7 cellular contexts compared by ENCODE assay signal in genomic region chr14:77098470-77099353, GRCh38. TPM values are rescaled to one million over a fixed set of nuclear protein-coding genes. Genes with fewer than 3 reads are reported as not detected.
DNase-seq lines count a peak whose midpoint lies in the region; ATAC-seq, FAIRE-seq and TF ChIP-seq lines count a peak whose summit lies in the region.

No MANE protein-coding gene starts in this region.

- POLR2A ChIA-PET in GM12878 (lab: Charles Lee), result interaction anchor here (0.8 to 6.9 kb wide), 6 partner anchors 9 to 187 kb away, joined by 3 to 68 read pairs (median 4); no protein-coding TSS in a partner anchor

- BruUV-seq in GM12878 (replicated peaks; lab: Mats Ljungman, UMichigan), result no TSS peak

- DNase-seq in GM13977 (ENCODE audit: low spot score) (peak; percentile 23), NT2/D1 (ENCODE audit: low read depth, low spot score) (no peak), GM12878 (ENCODE audit: low read depth, low spot score) (no peak), gastrocnemius medialis (peak; percentile 64 to 92), DMS114 treated with DMSO at 0.1 percent for 48 hours (lab: John Stamatoyannopoulos, UW; ENCODE audit: unreplicated experiment) (no peak)

- 6% methylated on average over 18 of the region's 27 CpGs for WGBS in GM12878 (ENCODE audit: insufficient coverage, insufficient replicate concordance, low lambda C conversion rate, missing lambda C conversion rate)

- H3K36me3 ChIP-seq in NT2/D1 (ENCODE audit: insufficient read depth, insufficient read length, low read length) (peaks cover 4% of the 10 kb centered on the region), GM12878 (ENCODE audit: control insufficient read depth in 2 of 2, insufficient read depth in 2 of 2, low read length in 1 of 2) (no peaks in the 10 kb centered on the region), iPS-15b (ENCODE audit: control insufficient read depth, insufficient read depth, low read length) (no peaks in the 10 kb centered on the region), gastrocnemius medialis (no peaks in the 10 kb centered on the region)

- H2AFZ ChIP-seq in GM12878 (ENCODE audit: control insufficient read depth, low read depth, low read length), result peak overlapping the region; percentile 98

- H3K4me1 ChIP-seq in NT2/D1 (ENCODE audit: insufficient read depth, insufficient read length) (no peaks in the 10 kb centered on the region), GM12878 (ENCODE audit: control insufficient read depth, insufficient read depth, low read length) (peaks cover 17% of the 10 kb centered on the region), iPS-15b (ENCODE audit: control insufficient read depth, insufficient read depth, low read length) (peaks cover 8% of the 10 kb centered on the region), gastrocnemius medialis (peaks cover 62 to 64% of the 10 kb centered on the region in 2 donors)

- intact Hi-C loops in GM12878 (cut with micrococcal nuclease; ENCODE audit: unreplicated experiment) (loop anchor here (1.0 kb wide), 2 partner anchors 17 to 23 kb away; no protein-coding TSS in a partner anchor), gastrocnemius medialis (cut with DNase I; ENCODE audit: low total_unique reads) (loop anchor here (1.0 to 5.0 kb wide), 5 partner anchors 56 to 286 kb away; partner anchors contain the start of genes ANGEL1, IRF2BPL and POMT2)

- SMC1A ChIA-PET in GM12878 (lab: Charles Lee; ENCODE audit: uncharacterized antibody, unreplicated experiment), result interaction anchor here (0.8 to 21.4 kb wide), 14 partner anchors 9 to 228 kb away, joined by 3 to 428 read pairs (median 4); no protein-coding TSS in a partner anchor

- ATAC-seq in GM12878 (peak; percentile 20), gastrocnemius medialis (peak; percentile 51 to 59), GM19397 (IDR thresholded peaks at IDR 0.05; ENCODE audit: unreplicated experiment) (no peak)

- peak overlapping the region; percentile 96 for H3K4me3 ChIP-seq in NT2/D1 (ENCODE audit: insufficient read length, low read depth)
- H3K4me3 ChIP-seq in GM12878, result peak overlapping the region; percentile 83
- H3K4me3 ChIP-seq in iPS-15b (ENCODE audit: low read depth, low read length), result peak overlapping the region; percentile 96
- H3K4me3 ChIP-seq in gastrocnemius medialis, result peak overlapping the region; percentile 71 to 90 (median 85)

- H3K9me3 ChIP-seq in NT2/D1 (ENCODE audit: insufficient read depth, low read length) (no peaks in the 10 kb centered on the region), GM12878 (replicated peaks; ENCODE audit: control insufficient read depth, insufficient read depth, low read length) (no peaks in the 10 kb centered on the region), iPS-15b (ENCODE audit: control insufficient read depth, insufficient read depth, low read length) (no peaks in the 10 kb centered on the region), gastrocnemius medialis (no peaks in the 10 kb centered on the region)

- no peaks in the 10 kb centered on the region for H4K20me1 ChIP-seq in GM12878 (ENCODE audit: control insufficient read depth, insufficient read depth)

- in situ Hi-C loops in GM13977 (cut with MboI; ENCODE audit: low pct_unique_long_range_greater_than_20kb, low sequenced_read_pairs, unreplicated experiment) (no loop called here), GM12878 (cut with MboI) (no loop called here), gastrocnemius medialis (cut with MboI; ENCODE audit: low sequenced_read_pairs in 4 of 4) (loop anchor here in 1 of 4 donors (25.0 kb wide), 1 partner anchor 386 kb away; no protein-coding TSS in a partner anchor)

- peak overlapping the region; percentile 77 for H3K27ac ChIP-seq in GM12878 (ENCODE audit: control insufficient read depth, insufficient read depth)
- peak overlapping the region; percentile 93 to 99 (median 98) for H3K27ac ChIP-seq in gastrocnemius medialis

- H3K27me3 ChIP-seq in NT2/D1 (ENCODE audit: insufficient read depth, insufficient read length) (no peaks in the 10 kb centered on the region), GM12878 (replicated peaks in 1 of 2; ENCODE audit: control insufficient read depth in 2 of 2, insufficient read depth in 2 of 2, low read length in 1 of 2) (no peaks in the 10 kb centered on the region), iPS-15b (ENCODE audit: control insufficient read depth, insufficient read depth, low read length) (no peaks in the 10 kb centered on the region), gastrocnemius medialis (no peaks in the 10 kb centered on the region)

- RAD21 ChIA-PET in GM12878 (lab: Charles Lee; ENCODE audit: unreplicated experiment), result interaction anchor here (0.7 to 13.8 kb wide), 15 partner anchors 14 to 387 kb away, joined by 3 to 199 read pairs (median 4); no protein-coding TSS in a partner anchor

- peaks cover 10% of the 10 kb centered on the region for H3K79me2 ChIP-seq in GM12878 (ENCODE audit: control insufficient read depth, insufficient read depth, low read length)

- peak overlapping the region; percentile 67 for H3K4me2 ChIP-seq in GM12878 (ENCODE audit: control insufficient read depth, insufficient read depth)

- TF ChIP-seq POLR2A in GM12878 (IDR thresholded peaks at IDR 0.05; ENCODE audit: low read depth, low read length), result no peak
- peak; percentile 40 to 54 for TF ChIP-seq POLR2A in gastrocnemius medialis (IDR thresholded peaks at IDR 0.05)

- no peak for TF ChIP-seq EP300 in GM12878 (IDR thresholded peaks at IDR 0.05; ENCODE audit: borderline replicate concordance in 1 of 2, control insufficient read depth in 1 of 2, low read depth in 2 of 2, low read length in 2 of 2)

- H3K9ac ChIP-seq in NT2/D1 (ENCODE audit: insufficient read length, low read depth) (peak overlapping the region; percentile 97), GM12878 (ENCODE audit: control insufficient read depth, insufficient read depth, low read length) (peak overlapping the region; percentile 89), iPS-15b (ENCODE audit: low read depth, low read length) (peak overlapping the region; percentile 90)

- FAIRE-seq in GM12878 (lab: Jason Lieb, UNC), result no peak

- CTCF ChIA-PET in GM12878 (lab: Yijun Ruan, JAX), result interaction anchor here (0.6 to 21.9 kb wide), 17 partner anchors 11 to 454 kb away, joined by 3 to 445 read pairs (median 4); partner anchors contain the start of genes SAMD15 and TMED8

- TF ChIP-seq CTCF in GM13977 (IDR thresholded peaks at IDR 0.05; ENCODE audit: extremely low read depth, insufficient read depth, missing control alignments) (no peak), GM12878 (IDR thresholded peaks at IDR 0.05 in 2 of 3, conservative IDR thresholded peaks at IDR 0.05 in 1 of 3; ENCODE audit: control insufficient read depth in 2 of 3, extremely low read depth in 1 of 3, insufficient read depth in 1 of 3, low read depth in 3 of 3, low read length in 3 of 3) (no peak), gastrocnemius medialis (IDR thresholded peaks at IDR 0.05 in 4 of 5, conservative IDR thresholded peaks at IDR 0.05 in 1 of 5) (no peak)

- TF ChIP-seq RAD21 in GM12878 (IDR thresholded peaks at IDR 0.05; ENCODE audit: insufficient read depth, low read depth, low read length), result no peak

TF ChIP-seq in GM12878, 131 proteins besides CTCF, POLR2A, EP300 and RAD21:
- peak; percentile 91; the same call in 1 of the 2 replicates for TF ChIP-seq HDGF (IDR thresholded peaks at IDR 0.05)
- 0 out of 4 replicates have a peak, but pooled peaks of 1 of the 2 experiments have one; percentile 17 for TF ChIP-seq IKZF2 (IDR thresholded peaks at IDR 0.05)
- no peak for TF ChIP-seq TCF12 (IDR thresholded peaks at IDR 0.05; ENCODE audit: low read depth, low read length)

RNA-seq across cellular contexts. Expression of gene CIPC, which starts 0.7 kb away (rescaled TPM):
- 57.9 and 60.2 TPM in 2 replicates for total RNA-seq in GM12878 (2013; cell fraction: nucleolus; rRNA removed)
- total RNA-seq in GM12878 (2014; rRNA removed), result 19.8 and 24.7 TPM in 2 replicates
- 16.3 and 17.2 TPM in 2 replicates for total RNA-seq in GM12878 (2014; rRNA removed; fragmentation: Illumina TruSeq; extraction: Trizol)
- total RNA-seq in GM12878 (2021), result 17.7 and 20.3 TPM in 2 replicates
- 6.8 TPM for polyA plus RNA-seq in GM12878 (2011; ENCODE audit: low read depth)
- polyA plus RNA-seq in GM12878 (2011; rRNA removed), result 29.5 and 35.3 TPM in 2 replicates
- 23.3 and 24.7 TPM in 2 replicates for polyA plus RNA-seq in GM12878 (2011; cell fraction: cytosol; rRNA removed)
- 18.1 and 20.6 TPM in 2 replicates for polyA plus RNA-seq in GM12878 (2011; cell fraction: nucleus; rRNA removed)
- 6.9 and 9.0 TPM in 2 replicates for polyA plus RNA-seq in GM12878 (2012)
- polyA plus RNA-seq in GM12878 (2014; fragmentation: Illumina TruSeq; extraction: Trizol), result 17.0 and 20.8 TPM in 2 replicates
- polyA plus RNA-seq in GM12878 (2014; fragmentation: Nextera tagmentation; extraction: Ambion mirVana), result 1 to 10 TPM; 5.6 to 6.6 TPM
- 14.5 and 16.8 TPM in 2 replicates for polyA plus RNA-seq in GM12878 (2014; rRNA removed)
- polyA plus RNA-seq in GM12878 (2016; fragmentation: Nextera tagmentation; extraction: Ambion mirVana), result 10 to 100 TPM; 11.9 to 14.4 TPM
- polyA minus RNA-seq in GM12878 (2011; rRNA and poly(A)+ RNA removed), result 27.8 and 31.7 TPM in 2 replicates
- 10.4 and 11.5 TPM in 2 replicates for polyA minus RNA-seq in GM12878 (2011; cell fraction: cytosol; rRNA and poly(A)+ RNA removed)
- polyA minus RNA-seq in GM12878 (2011; cell fraction: nucleus; rRNA and poly(A)+ RNA removed), result 8.9 and 10.4 TPM in 2 replicates
- total RNA-seq in gastrocnemius medialis, result 100 to 1,000 TPM; 114 to 178 (median 120) TPM

RNA-seq across cellular contexts. Expression of gene ZDHHC22, which starts 42.9 kb away (rescaled TPM):
- not detected in 2 replicates for total RNA-seq in GM12878 (2013; cell fraction: nucleolus; rRNA removed)
- total RNA-seq in GM12878 (2014; rRNA removed), result not detected in 2 replicates
- not detected in 2 replicates for total RNA-seq in GM12878 (2014; rRNA removed; fragmentation: Illumina TruSeq; extraction: Trizol)
- total RNA-seq in GM12878 (2021), result not detected in 2 replicates
- not detected for polyA plus RNA-seq in GM12878 (2011; ENCODE audit: low read depth)
- polyA plus RNA-seq in GM12878 (2011; rRNA removed), result not detected in 2 replicates
- polyA plus RNA-seq in GM12878 (2011; cell fraction: cytosol; rRNA removed), result 0.02 and 0.03 TPM in 2 replicates
- 0.03 and 0.04 TPM in 2 replicates for polyA plus RNA-seq in GM12878 (2011; cell fraction: nucleus; rRNA removed)
- polyA plus RNA-seq in GM12878 (2012), result not detected in 2 replicates
- polyA plus RNA-seq in GM12878 (2014; fragmentation: Illumina TruSeq; extraction: Trizol), result not detected in 2 replicates
- polyA plus RNA-seq in GM12878 (2014; fragmentation: Nextera tagmentation; extraction: Ambion mirVana), result not detected
- not detected in 2 replicates for polyA plus RNA-seq in GM12878 (2014; rRNA removed)
- polyA plus RNA-seq in GM12878 (2016; fragmentation: Nextera tagmentation; extraction: Ambion mirVana), result under 1 TPM in 1 of 2 experiments, not detected in 1; 0.06 TPM
- 0.10 TPM in 1 of 2 replicates, not detected in the other for polyA minus RNA-seq in GM12878 (2011; rRNA and poly(A)+ RNA removed)
- polyA minus RNA-seq in GM12878 (2011; cell fraction: cytosol; rRNA and poly(A)+ RNA removed), result not detected in 2 replicates
- not detected in 2 replicates for polyA minus RNA-seq in GM12878 (2011; cell fraction: nucleus; rRNA and poly(A)+ RNA removed)
- not detected for total RNA-seq in gastrocnemius medialis

Comparison
In these comparisons a context has a peak if more than half of its experiments do, and no peak if none do; other contexts are left out.
1. DNase-seq: peak in GM13977 (single experiment) and gastrocnemius medialis (2 of 2); none in NT2/D1 (single experiment), GM12878 (single experiment) and DMS114 treated with DMSO at 0.1 percent for 48 hours (single experiment).
2. Peak in every context shown above with its lines, with median percentiles within 50 percentile points of each other: H3K4me3 ChIP-seq and H3K9ac ChIP-seq.